In the genomic region with DNA sequence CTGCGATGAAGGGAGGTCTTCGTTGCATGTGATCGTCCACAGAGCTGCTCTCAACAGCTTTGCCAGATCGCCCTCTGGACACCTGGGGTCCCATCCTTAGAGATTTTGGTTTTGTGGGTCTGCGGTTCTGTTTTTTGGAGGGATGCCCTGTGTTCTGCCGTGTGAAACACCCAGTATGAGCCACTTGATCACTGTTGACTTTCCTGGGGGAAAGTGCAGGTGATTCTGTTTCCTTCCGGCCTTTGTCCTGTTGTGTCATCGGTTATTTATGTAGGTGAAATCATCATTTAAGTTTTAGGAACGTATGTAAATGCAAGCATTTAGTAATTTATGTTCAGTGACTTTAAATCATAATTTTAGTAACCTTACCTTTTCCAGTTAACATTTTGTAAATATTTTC, we compare ENCODE assay signal across 25 cellular contexts. TPM values are rescaled to one million over a fixed set of nuclear protein-coding genes. Genes with fewer than 3 reads are reported as not detected.
"Had no signal": no experiment of that assay in that cellular context is flagged by ENCODE, and none has a peak within 500 bp of the region (broad histone marks: within the 10 kb centered on the region; RNA-seq: fewer than 3 reads in every experiment).

No MANE protein-coding gene starts in this region.

- H3K4me1 ChIP-seq: breast epithelium, colonic mucosa, pancreas, testis, uterus had no signal

- H3K27ac ChIP-seq: breast epithelium, colonic mucosa, left ventricle myocardium inferior, neutrophil, pancreas, testis, uterus had no signal

- H3K4me3 ChIP-seq: breast epithelium, colonic mucosa, left ventricle myocardium inferior, pancreas, smooth muscle cell, testis, uterus had no signal

- DNase-seq: activated B cell treated with CpG ODN at 0.5 μM for 24 hours; activated CD4-positive, alpha-beta T cell treated with anti-CD3 and anti-CD28 coated beads for 36 hours; activated CD4-positive, alpha-beta T cell treated with anti-CD3 and anti-CD28 coated beads, Interleukin-2, amount 50 U/mL, for 4 hours; activated effector memory CD4-positive, alpha-beta T cell treated with Interleukin-2 at 50 U/mL for 16 hours; activated naive CD4-positive, alpha-beta T cell treated with anti-CD3 and anti-CD28 coated beads for 36 hours; activated naive CD8-positive, alpha-beta T cell treated with anti-CD3 and anti-CD28 coated beads, Interleukin-2, amount 10 ng/mL, durations not matched to agents 7 days and 5 days; activated T-cell treated with anti-CD3 and anti-CD28 coated beads, Interleukin-2, amount 50 U/mL, for 72 hours; amniotic stem cell; colonic mucosa; erythroblast; foreskin fibroblast; immature natural killer cell; left ventricle myocardium inferior; midbrain; pancreas; stimulated activated CD4-positive, alpha-beta T cell treated with anti-CD3 and anti-CD28 coated beads, Interleukin-2, amount 100 ng/mL, for 48 hours; stimulated activated CD8-positive, alpha-beta memory T cell treated with anti-CD3 and anti-CD28 coated beads, Interleukin-4, amount 100 ng/mL, for 48 hours; stimulated activated naive B cell treated with anti-CD40 and anti-IgM and Interleukin-4, amounts not matched to agents 10 μg/mL and 1 μg/mL and 100 μg/mL, for 72 hours; testis; trophoblast cell; uterus had no signal

- ATAC-seq: activated CD4-positive, alpha-beta T cell treated with anti-CD3 and anti-CD28 coated beads for 36 hours; activated T-cell treated with anti-CD3 and anti-CD28 coated beads, Interleukin-2, amount 50 U/mL, for 72 hours; pancreas; sciatic nerve; stimulated activated naive B cell treated with anti-CD40 and anti-IgM and Interleukin-4, amounts not matched to agents 10 μg/mL and 1 μg/mL and 100 μg/mL, for 72 hours had no signal

- H3K27me3 ChIP-seq: breast epithelium, colonic mucosa, neutrophil, pancreas, testis, uterus had no signal

- H3K4me2 ChIP-seq: smooth muscle cell had no signal

- H3K36me3 ChIP-seq: breast epithelium, uterus had no signal

- H3K9me3 ChIP-seq: breast epithelium, colonic mucosa, left ventricle myocardium inferior, pancreas, testis, uterus had no signal

RNA-seq across cellular contexts. Expression of a gene that starts 56.4 kb away (rescaled TPM):
- total RNA-seq: activated naive CD4-positive, alpha-beta T cell treated with anti-CD3 and anti-CD28 coated beads for 36 hours had no signal
